3 cellular contexts compared by ENCODE assay signal in the genomic region with DNA sequence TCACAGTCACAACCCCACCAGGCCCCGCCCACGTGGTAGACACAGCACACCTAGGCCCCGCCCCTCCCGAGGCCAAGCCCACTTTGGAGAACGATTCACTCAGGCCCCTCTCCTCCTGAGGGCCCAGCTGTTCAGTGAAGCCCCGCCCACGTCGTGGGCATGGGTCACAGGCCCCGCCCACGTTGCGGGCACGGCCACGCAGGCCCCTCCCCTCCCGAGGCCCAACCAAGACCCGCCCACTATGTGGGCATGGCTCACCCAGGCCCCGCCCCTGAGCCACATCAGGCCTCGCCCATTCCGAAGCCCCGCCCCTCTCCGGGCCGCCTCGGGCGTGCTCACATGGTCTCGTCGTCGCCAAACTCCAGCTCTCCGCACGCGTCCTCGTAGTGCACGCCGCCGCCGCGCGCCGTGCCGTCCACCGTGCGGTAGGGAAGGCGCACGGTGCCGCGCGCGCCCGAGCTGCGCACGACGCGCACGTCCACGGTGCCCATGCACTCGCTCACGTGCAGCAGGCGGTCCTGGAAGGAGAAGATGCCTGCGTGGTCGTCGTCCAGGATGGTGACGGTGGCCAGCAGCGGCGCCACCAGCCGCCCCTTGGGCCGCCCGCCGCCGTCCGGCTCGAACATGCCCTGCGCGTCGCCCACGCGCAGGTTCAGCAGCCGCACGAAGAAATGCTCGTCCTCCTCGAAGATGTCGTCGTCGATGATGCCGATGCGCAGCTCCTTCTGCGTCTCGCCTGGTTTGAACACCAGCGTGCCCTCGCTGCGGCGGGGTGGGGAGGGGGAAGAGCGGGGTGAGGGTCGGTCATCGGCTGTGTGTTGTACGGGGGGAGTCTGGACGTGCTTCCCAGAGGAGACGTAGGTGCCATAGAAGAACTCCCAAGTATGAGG.
TF ChIP-seq lines count a peak whose summit lies in the region.

No MANE protein-coding gene starts in this region.

TF ChIP-seq in A549, 52 proteins besides CTCF, POLR2A, EP300 and RAD21 (continued from another document):
- no peak for TF ChIP-seq HEYL (CRISPR knock-in tag; IDR thresholded peaks at IDR 0.05)
- TF ChIP-seq BCL3 (IDR thresholded peaks at IDR 0.05): no peak
- no peak for TF ChIP-seq SMC3 (IDR thresholded peaks at IDR 0.05)
- TF ChIP-seq RCOR1 (IDR thresholded peaks at IDR 0.05; ENCODE audit: low read depth, low read length): no peak
- TF ChIP-seq NPAS2 (CRISPR knock-in tag; IDR thresholded peaks at IDR 0.05; ENCODE audit: borderline replicate concordance): 0 out of 2 replicates have a peak, but pooled peaks have one; percentile 28
- TF ChIP-seq, protein P1, sequence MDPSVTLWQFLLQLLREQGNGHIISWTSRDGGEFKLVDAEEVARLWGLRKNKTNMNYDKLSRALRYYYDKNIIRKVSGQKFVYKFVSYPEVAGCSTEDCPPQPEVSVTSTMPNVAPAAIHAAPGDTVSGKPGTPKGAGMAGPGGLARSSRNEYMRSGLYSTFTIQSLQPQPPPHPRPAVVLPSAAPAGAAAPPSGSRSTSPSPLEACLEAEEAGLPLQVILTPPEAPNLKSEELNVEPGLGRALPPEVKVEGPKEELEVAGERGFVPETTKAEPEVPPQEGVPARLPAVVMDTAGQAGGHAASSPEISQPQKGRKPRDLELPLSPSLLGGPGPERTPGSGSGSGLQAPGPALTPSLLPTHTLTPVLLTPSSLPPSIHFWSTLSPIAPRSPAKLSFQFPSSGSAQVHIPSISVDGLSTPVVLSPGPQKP (IDR thresholded peaks at IDR 0.05; ENCODE audit: low read depth, low read length): no peak
- TF ChIP-seq, protein P2, sequence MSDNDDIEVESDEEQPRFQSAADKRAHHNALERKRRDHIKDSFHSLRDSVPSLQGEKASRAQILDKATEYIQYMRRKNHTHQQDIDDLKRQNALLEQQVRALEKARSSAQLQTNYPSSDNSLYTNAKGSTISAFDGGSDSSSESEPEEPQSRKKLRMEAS (IDR thresholded peaks at IDR 0.05): peak; percentile 88
- no peak for TF ChIP-seq ZFP36 (IDR thresholded peaks at IDR 0.05; ENCODE audit: borderline replicate concordance, partially characterized antibody)

TF ChIP-seq in WTC11, 78 proteins besides CTCF, POLR2A, EP300 and RAD21 (continued from another document and continues in another):
- TF ChIP-seq, protein P3, sequence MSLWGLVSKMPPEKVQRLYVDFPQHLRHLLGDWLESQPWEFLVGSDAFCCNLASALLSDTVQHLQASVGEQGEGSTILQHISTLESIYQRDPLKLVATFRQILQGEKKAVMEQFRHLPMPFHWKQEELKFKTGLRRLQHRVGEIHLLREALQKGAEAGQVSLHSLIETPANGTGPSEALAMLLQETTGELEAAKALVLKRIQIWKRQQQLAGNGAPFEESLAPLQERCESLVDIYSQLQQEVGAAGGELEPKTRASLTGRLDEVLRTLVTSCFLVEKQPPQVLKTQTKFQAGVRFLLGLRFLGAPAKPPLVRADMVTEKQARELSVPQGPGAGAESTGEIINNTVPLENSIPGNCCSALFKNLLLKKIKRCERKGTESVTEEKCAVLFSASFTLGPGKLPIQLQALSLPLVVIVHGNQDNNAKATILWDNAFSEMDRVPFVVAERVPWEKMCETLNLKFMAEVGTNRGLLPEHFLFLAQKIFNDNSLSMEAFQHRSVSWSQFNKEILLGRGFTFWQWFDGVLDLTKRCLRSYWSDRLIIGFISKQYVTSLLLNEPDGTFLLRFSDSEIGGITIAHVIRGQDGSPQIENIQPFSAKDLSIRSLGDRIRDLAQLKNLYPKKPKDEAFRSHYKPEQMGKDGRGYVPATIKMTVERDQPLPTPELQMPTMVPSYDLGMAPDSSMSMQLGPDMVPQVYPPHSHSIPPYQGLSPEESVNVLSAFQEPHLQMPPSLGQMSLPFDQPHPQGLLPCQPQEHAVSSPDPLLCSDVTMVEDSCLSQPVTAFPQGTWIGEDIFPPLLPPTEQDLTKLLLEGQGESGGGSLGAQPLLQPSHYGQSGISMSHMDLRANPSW (CRISPR knock-in tag; conservative IDR thresholded peaks at IDR 0.05; ENCODE audit: low read depth): no peak
- TF ChIP-seq GTF2I (CRISPR knock-in tag; conservative IDR thresholded peaks at IDR 0.05) (no peak), EMX1 (CRISPR knock-in tag; IDR thresholded peaks at IDR 0.05) (no peak), SP1 (CRISPR knock-in tag; conservative IDR thresholded peaks at IDR 0.05) (no peak; the same call in none of the 2 replicates), GRHL2 (CRISPR knock-in tag; IDR thresholded peaks at IDR 0.05; ENCODE audit: insufficient replicate concordance, severe bottlenecking) (no peak), TEAD4 (CRISPR knock-in tag; IDR thresholded peaks at IDR 0.05) (peak; percentile 95), CREB1 (CRISPR knock-in tag; IDR thresholded peaks at IDR 0.05) (peak; percentile 98), USF1 (CRISPR knock-in tag; IDR thresholded peaks at IDR 0.05) (peak; percentile 88)
- TF ChIP-seq, protein P4, sequence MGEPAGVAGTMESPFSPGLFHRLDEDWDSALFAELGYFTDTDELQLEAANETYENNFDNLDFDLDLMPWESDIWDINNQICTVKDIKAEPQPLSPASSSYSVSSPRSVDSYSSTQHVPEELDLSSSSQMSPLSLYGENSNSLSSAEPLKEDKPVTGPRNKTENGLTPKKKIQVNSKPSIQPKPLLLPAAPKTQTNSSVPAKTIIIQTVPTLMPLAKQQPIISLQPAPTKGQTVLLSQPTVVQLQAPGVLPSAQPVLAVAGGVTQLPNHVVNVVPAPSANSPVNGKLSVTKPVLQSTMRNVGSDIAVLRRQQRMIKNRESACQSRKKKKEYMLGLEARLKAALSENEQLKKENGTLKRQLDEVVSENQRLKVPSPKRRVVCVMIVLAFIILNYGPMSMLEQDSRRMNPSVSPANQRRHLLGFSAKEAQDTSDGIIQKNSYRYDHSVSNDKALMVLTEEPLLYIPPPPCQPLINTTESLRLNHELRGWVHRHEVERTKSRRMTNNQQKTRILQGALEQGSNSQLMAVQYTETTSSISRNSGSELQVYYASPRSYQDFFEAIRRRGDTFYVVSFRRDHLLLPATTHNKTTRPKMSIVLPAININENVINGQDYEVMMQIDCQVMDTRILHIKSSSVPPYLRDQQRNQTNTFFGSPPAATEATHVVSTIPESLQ (CRISPR knock-in tag; IDR thresholded peaks at IDR 0.05): no peak
- TF ChIP-seq, protein P5, sequence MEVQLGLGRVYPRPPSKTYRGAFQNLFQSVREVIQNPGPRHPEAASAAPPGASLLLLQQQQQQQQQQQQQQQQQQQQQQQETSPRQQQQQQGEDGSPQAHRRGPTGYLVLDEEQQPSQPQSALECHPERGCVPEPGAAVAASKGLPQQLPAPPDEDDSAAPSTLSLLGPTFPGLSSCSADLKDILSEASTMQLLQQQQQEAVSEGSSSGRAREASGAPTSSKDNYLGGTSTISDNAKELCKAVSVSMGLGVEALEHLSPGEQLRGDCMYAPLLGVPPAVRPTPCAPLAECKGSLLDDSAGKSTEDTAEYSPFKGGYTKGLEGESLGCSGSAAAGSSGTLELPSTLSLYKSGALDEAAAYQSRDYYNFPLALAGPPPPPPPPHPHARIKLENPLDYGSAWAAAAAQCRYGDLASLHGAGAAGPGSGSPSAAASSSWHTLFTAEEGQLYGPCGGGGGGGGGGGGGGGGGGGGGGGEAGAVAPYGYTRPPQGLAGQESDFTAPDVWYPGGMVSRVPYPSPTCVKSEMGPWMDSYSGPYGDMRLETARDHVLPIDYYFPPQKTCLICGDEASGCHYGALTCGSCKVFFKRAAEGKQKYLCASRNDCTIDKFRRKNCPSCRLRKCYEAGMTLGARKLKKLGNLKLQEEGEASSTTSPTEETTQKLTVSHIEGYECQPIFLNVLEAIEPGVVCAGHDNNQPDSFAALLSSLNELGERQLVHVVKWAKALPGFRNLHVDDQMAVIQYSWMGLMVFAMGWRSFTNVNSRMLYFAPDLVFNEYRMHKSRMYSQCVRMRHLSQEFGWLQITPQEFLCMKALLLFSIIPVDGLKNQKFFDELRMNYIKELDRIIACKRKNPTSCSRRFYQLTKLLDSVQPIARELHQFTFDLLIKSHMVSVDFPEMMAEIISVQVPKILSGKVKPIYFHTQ (CRISPR knock-in tag; IDR thresholded peaks at IDR 0.05): no peak

TF ChIP-seq in HepG2, 621 proteins besides CTCF, POLR2A, EP300 and RAD21 (continued from another document and continues in another):
- TF ChIP-seq ZBTB40 (IDR thresholded peaks at IDR 0.05) (no peak), ZBTB40 (CRISPR knock-in tag; IDR thresholded peaks at IDR 0.05) (no peak), ZIK1 (CRISPR knock-in tag; IDR thresholded peaks at IDR 0.05; ENCODE audit: borderline replicate concordance, low read depth) (no peak), SP1 (IDR thresholded peaks at IDR 0.05) (no peak), SP1 (CRISPR knock-in tag; IDR thresholded peaks at IDR 0.05) (0 out of 2 replicates have a peak, but pooled peaks have one; percentile 16), AKNA (CRISPR knock-in tag; IDR thresholded peaks at IDR 0.05; ENCODE audit: borderline replicate concordance) (no peak), ZNF883 (CRISPR knock-in tag; IDR thresholded peaks at IDR 0.05; ENCODE audit: not compliant biosample characterization) (no peak), ZMAT5 (CRISPR knock-in tag; IDR thresholded peaks at IDR 0.05; ENCODE audit: borderline replicate concordance, low read depth) (no peak), PLRG1 (conservative IDR thresholded peaks at IDR 0.05) (no peak)
